In the genomic region with DNA sequence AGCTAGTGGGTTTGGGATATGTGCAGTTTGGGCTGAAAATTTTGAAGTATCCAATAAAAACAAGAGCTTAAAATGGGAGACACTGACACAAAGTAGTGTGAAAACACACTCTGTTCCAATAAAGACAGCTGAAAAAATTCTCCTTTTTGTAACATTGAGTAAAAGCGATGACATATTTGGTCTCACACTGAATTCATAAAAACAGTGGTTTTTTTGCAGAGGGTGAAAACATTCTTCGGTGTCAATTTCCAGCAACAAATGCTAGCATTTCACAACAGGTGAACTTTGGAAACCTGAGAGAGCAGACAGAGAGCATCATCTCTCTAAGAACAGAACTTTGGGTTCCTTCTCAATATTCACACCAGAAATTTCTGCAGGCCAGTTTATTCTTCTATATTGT, we compare ENCODE assay signal across 24 cellular contexts.
"Had no signal": no experiment of that assay in that cellular context is flagged by ENCODE, and none has a peak within 500 bp of the region (broad histone marks: within the 10 kb centered on the region; RNA-seq: fewer than 3 reads in every experiment).

No MANE protein-coding gene starts in this region.

- DNase-seq: colonic mucosa; cortex of kidney; dermis blood vessel endothelial cell; dorsolateral prefrontal cortex; effector CD4-positive, alpha-beta T cell; effector CD8-positive, alpha-beta T cell; effector memory CD4-positive, alpha-beta T cell; effector memory CD8-positive, alpha-beta T cell; endodermal cell; erythroblast; esophagus squamous epithelium; foreskin fibroblast; foreskin keratinocyte; foreskin melanocyte; gastrocnemius medialis; glutamatergic neuron; head of caudate nucleus; heart left ventricle; heart right ventricle had no signal

- H3K4me3 ChIP-seq: colonic mucosa, coronary artery, dorsolateral prefrontal cortex, esophagus muscularis mucosa, esophagus squamous epithelium, gastrocnemius medialis, gastroesophageal sphincter, heart left ventricle, heart right ventricle had no signal

- H3K4me1 ChIP-seq: colonic mucosa, esophagus squamous epithelium, foreskin keratinocyte, gastrocnemius medialis had no signal

- ATAC-seq: effector memory CD8-positive, alpha-beta T cell; esophagus mucosa; foreskin keratinocyte; gastrocnemius medialis; gastroesophageal sphincter; heart left ventricle; heart right ventricle had no signal

- H3K36me3 ChIP-seq: colonic mucosa, esophagus muscularis mucosa, esophagus squamous epithelium, gastrocnemius medialis, gastroesophageal sphincter, heart left ventricle, heart right ventricle had no signal

- H3K9me3 ChIP-seq: colonic mucosa, esophagus muscularis mucosa, esophagus squamous epithelium, gastrocnemius medialis, gastroesophageal sphincter, heart left ventricle, heart right ventricle had no signal

- H3K27me3 ChIP-seq: colonic mucosa, dorsolateral prefrontal cortex, esophagus muscularis mucosa, esophagus squamous epithelium, foreskin keratinocyte, gastrocnemius medialis, gastroesophageal sphincter, heart left ventricle, heart right ventricle had no signal

- H3K27ac ChIP-seq: colonic mucosa, coronary artery, dorsolateral prefrontal cortex, epithelial cell of prostate, esophagus muscularis mucosa, esophagus squamous epithelium, foreskin keratinocyte, gastrocnemius medialis, gastroesophageal sphincter, heart left ventricle, heart right ventricle had no signal
